ENCODE assay signal across 1 cellular context in genomic region chr5:134586866-134587524, GRCh38.
A peak's percentile ranks its signal among the peaks of the same experiment; 100 is the strongest.
TF ChIP-seq lines count a peak whose summit lies in the region.

No MANE protein-coding gene starts in this region.

TF ChIP-seq in HepG2, 621 proteins besides CTCF, POLR2A, EP300 and RAD21 (continued from another document):
- TF ChIP-seq ZNF569 (CRISPR knock-in tag; IDR thresholded peaks at IDR 0.05; ENCODE audit: borderline replicate concordance) (no peak), ZNF687 (CRISPR knock-in tag; IDR thresholded peaks at IDR 0.05) (peak; percentile 74), SOX6 (IDR thresholded peaks at IDR 0.05) (no peak), SOX6 (CRISPR knock-in tag; IDR thresholded peaks at IDR 0.05) (peak; percentile 6; the same call in 1 of the 2 replicates), ZNF501 (CRISPR knock-in tag; IDR thresholded peaks at IDR 0.05) (peak; percentile 92), RCOR2 (CRISPR knock-in tag; IDR thresholded peaks at IDR 0.05) (0 out of 2 replicates have a peak, but pooled peaks have one; percentile 11), GLMP (CRISPR knock-in tag; IDR thresholded peaks at IDR 0.05; ENCODE audit: borderline replicate concordance) (no peak), LCORL (IDR thresholded peaks at IDR 0.05) (no peak), LCORL (CRISPR knock-in tag; IDR thresholded peaks at IDR 0.05) (peak; percentile 84), PRPF4 (IDR thresholded peaks at IDR 0.05; ENCODE audit: low read depth, low read length, poor library complexity, severe bottlenecking) (no peak), HDAC2 (CRISPR knock-in tag; IDR thresholded peaks at IDR 0.05) (no peak), NFE2 (CRISPR knock-in tag; IDR thresholded peaks at IDR 0.05) (no peak), ZMAT3 (CRISPR knock-in tag; conservative IDR thresholded peaks at IDR 0.05) (0 out of 2 replicates have a peak, but pooled peaks have one; percentile 13), ZMYM3 (CRISPR knock-in tag; IDR thresholded peaks at IDR 0.05) (peak; percentile 38; the same call in 1 of the 2 replicates), ZMYM4 (CRISPR knock-in tag; IDR thresholded peaks at IDR 0.05) (peak; percentile 60), ZNF607 (CRISPR knock-in tag; IDR thresholded peaks at IDR 0.05; ENCODE audit: borderline replicate concordance) (peak; percentile 63; the same call in 1 of the 2 replicates), PRDM10 (CRISPR knock-in tag; IDR thresholded peaks at IDR 0.05; ENCODE audit: low read depth) (no peak), ZNF574 (CRISPR knock-in tag; IDR thresholded peaks at IDR 0.05) (peak; percentile 41; the same call in 1 of the 2 replicates), ZBTB46 (CRISPR knock-in tag; IDR thresholded peaks at IDR 0.05; ENCODE audit: borderline replicate concordance) (no peak), HMGXB4 (CRISPR knock-in tag; IDR thresholded peaks at IDR 0.05; ENCODE audit: borderline replicate concordance in 1 of 2, low read depth in 1 of 2) (peak; percentile 75 to 90), RNF2 (conservative IDR thresholded peaks at IDR 0.05; ENCODE audit: low read depth) (no peak)
